Comparison of ENCODE assay signal across 23 cellular contexts in the genomic region with DNA sequence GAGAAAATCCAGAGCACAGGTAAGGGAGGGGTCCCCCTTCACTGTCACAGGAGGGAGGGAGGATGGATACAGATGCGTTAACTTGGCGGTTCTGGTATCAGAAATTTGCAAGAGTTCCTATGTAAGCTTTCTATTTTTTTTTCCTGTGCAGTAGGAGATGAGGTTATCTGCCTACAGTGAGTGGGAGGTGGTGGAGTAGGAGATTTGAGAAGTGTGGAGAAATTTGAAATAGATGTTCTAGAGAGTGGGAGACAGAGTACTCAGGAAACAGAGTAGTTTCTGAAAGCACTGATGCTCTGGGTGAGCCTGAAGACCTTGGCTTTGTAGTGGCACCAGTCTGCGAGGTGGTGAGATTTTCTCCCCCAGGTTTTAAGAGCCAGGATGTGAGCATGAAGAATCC.
DNase-seq lines count a peak whose midpoint lies in the region; ATAC-seq and TF ChIP-seq lines count a peak whose summit lies in the region.
"Had no signal": no experiment of that assay in that cellular context is flagged by ENCODE, and none has a peak within 500 bp of the region (broad histone marks: within the 10 kb centered on the region; RNA-seq: fewer than 3 reads in every experiment).

No MANE protein-coding gene starts in this region.

- intact Hi-C loops in upper lobe of right lung (cut with DNase I) = no loop called here

- H3K9me3 ChIP-seq in endodermal cell (ENCODE audit: control insufficient read depth, low read length) (peaks cover 8% of the 10 kb centered on the region), upper lobe of right lung (no peaks in the 10 kb centered on the region)
- H3K9me3 ChIP-seq: BE2C had no signal

- H3K4me1 ChIP-seq in endodermal cell (ENCODE audit: control insufficient read depth, insufficient read depth, low read length) = no peaks in the 10 kb centered on the region
- no peaks in the 10 kb centered on the region for H3K4me1 ChIP-seq in upper lobe of right lung
- H3K4me1 ChIP-seq: BE2C had no signal

- peak in 3 of 61 donors; percentile 21 to 63 (median 31) for DNase-seq in caudate nucleus (lab: John Stamatoyannopoulos, UW)
- DNase-seq in putamen (ENCODE audit: low spot score) = peak; percentile 66
- no peak for DNase-seq in T-helper 9 cell
- no peak for DNase-seq in endodermal cell
- no peak for DNase-seq in upper lobe of right lung
- DNase-seq: 8988T; ACHN; BE2C; C1 segment of cervical spinal cord; CD4-positive, alpha-beta memory T cell; CD4-positive, CD25-positive, alpha-beta regulatory T cell; CD8-positive, alpha-beta memory T cell; COR-L47; DMS 273 treated with DMSO at 0.1 percent for 48 hours; DMS153; DMS53; DMS79; DND-41; EL; GDM1 had no signal

- no peak for ATAC-seq in upper lobe of right lung
- ATAC-seq: GM12878 had no signal

- no peak overlapping the region for H3K27ac Mint-ChIP-seq in endodermal cell
- H3K27ac Mint-ChIP-seq: CD14-positive monocyte; CD4-positive, alpha-beta memory T cell; CD4-positive, CD25-positive, alpha-beta regulatory T cell; CD8-positive, alpha-beta memory T cell had no signal

- H3K4me3 ChIP-seq in endodermal cell (ENCODE audit: low read length) (no peak overlapping the region), upper lobe of right lung (no peak overlapping the region)
- H3K4me3 ChIP-seq: BLaER1, GM12878 had no signal

- 92 to 97% methylated on average over 3 of the region's 3 CpGs for WGBS in endodermal cell (ENCODE audit: insufficient coverage in 1 of 2, insufficient read length in 1 of 2), 2 experiments

- H3K27ac ChIP-seq in caudate nucleus (ENCODE audit: low read depth, low read length) = peak overlapping the region; percentile 48
- no peak overlapping the region for H3K27ac ChIP-seq in endodermal cell (ENCODE audit: low read depth, low read length)
- H3K27ac ChIP-seq in upper lobe of right lung = no peak overlapping the region
- H3K27ac ChIP-seq: BLaER1 had no signal

- no peak for TF ChIP-seq CTCF in endodermal cell (conservative IDR thresholded peaks at IDR 0.05)
- TF ChIP-seq CTCF in upper lobe of right lung (IDR thresholded peaks at IDR 0.05) = no peak

- no peaks in the 10 kb centered on the region for H3K27me3 Mint-ChIP-seq in endodermal cell (ENCODE audit: insufficient read depth)
- H3K27me3 Mint-ChIP-seq: CD4-positive, CD25-positive, alpha-beta regulatory T cell had no signal

- H3K36me3 ChIP-seq in endodermal cell (ENCODE audit: control insufficient read depth, insufficient read depth, low read length) (no peaks in the 10 kb centered on the region), upper lobe of right lung (no peaks in the 10 kb centered on the region)
- H3K36me3 ChIP-seq: BE2C, BLaER1 had no signal

- H3K27me3 ChIP-seq in endodermal cell (ENCODE audit: control insufficient read depth, insufficient read depth, low read length, poor library complexity, severe bottlenecking) (peaks cover 24% of the 10 kb centered on the region), upper lobe of right lung (no peaks in the 10 kb centered on the region)
- H3K27me3 ChIP-seq: BLaER1 had no signal

- peaks cover 12% of the 10 kb centered on the region for H3K9me3 Mint-ChIP-seq in endodermal cell

- no peak overlapping the region for H3K9ac ChIP-seq in endodermal cell (ENCODE audit: extremely low read depth, low read length, poor library complexity, severe bottlenecking)
- H3K9ac ChIP-seq: BLaER1 had no signal

- H3K4me1 Mint-ChIP-seq in endodermal cell = peaks cover 6% of the 10 kb centered on the region
- H3K4me1 Mint-ChIP-seq: CD14-positive monocyte had no signal

- H3K36me3 Mint-ChIP-seq in endodermal cell (ENCODE audit: low read depth) = no peaks in the 10 kb centered on the region
- H3K36me3 Mint-ChIP-seq: CD14-positive monocyte; CD4-positive, alpha-beta memory T cell; CD4-positive, CD25-positive, alpha-beta regulatory T cell; CD8-positive, alpha-beta memory T cell had no signal

- no peak overlapping the region for H3K4me3 Mint-ChIP-seq in endodermal cell
- H3K4me3 Mint-ChIP-seq: CD14-positive monocyte; CD4-positive, alpha-beta memory T cell; CD4-positive, CD25-positive, alpha-beta regulatory T cell; CD8-positive, alpha-beta memory T cell had no signal
